8 cellular contexts compared by ENCODE assay signal in the genomic region with DNA sequence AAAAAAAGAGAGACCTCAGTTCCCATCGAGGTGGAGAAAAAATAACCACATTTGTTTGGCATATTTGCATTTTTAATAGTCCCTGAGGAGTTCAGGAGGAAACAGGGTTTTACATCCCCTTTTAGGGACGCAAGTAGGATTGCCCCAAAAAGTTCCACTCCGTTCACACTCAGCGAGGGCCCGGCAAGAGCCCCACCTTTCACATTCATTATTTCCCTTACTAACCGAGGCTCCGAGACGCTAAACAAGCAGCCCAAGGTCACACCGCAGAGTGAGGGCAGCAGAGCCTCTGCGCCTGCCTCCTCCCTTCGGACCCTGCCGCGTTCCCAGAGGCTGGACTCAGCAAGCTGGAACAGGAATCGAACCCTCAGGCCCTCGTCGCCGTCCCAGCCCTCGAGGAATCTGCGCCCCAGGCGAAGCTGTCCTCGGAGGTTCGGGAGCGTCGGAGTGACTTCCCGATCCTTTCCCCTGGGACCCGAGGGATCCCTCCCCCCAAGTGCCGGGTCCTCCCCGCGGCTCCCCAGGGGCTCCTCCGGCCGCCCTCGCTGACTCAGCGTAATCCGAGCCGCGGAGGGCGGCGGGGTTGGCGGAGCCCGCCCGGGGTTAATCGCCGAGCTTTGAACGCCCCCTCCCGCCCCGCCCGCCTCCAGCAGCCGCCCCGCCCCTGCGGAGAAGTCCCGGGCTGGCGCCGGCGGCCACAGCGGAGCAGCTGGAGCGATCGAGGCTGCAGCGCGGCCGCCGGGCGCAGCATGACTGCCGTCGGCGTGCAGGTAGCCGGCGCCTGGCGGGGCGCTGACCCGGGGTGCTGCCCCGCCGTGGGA. TPM values are rescaled to one million over a fixed set of nuclear protein-coding genes. Genes with fewer than 3 reads are reported as not detected.
DNase-seq lines count a peak whose midpoint lies in the region; ATAC-seq and TF ChIP-seq lines count a peak whose summit lies in the region.

A gene with protein sequence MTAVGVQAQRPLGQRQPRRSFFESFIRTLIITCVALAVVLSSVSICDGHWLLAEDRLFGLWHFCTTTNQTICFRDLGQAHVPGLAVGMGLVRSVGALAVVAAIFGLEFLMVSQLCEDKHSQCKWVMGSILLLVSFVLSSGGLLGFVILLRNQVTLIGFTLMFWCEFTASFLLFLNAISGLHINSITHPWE (plus strand): TSS at position 700 of the 821 bp plus-strand sequence. CDS start 50 bp downstream, at position 750.

- H3K27ac Mint-ChIP-seq in activated CD8-positive, alpha-beta T cell treated with anti-CD3 and anti-CD28 coated beads, Interleukin-2, amount 10 ng/mL, durations not matched to agents 7 days and 5 days = no peak within 1 kb of the TSS

- no peaks in the 10 kb centered on the region for H3K9me2 ChIP-seq in Loucy (replicated peaks; ENCODE audit: low read depth, low read length)

- no peak for TF ChIP-seq CTCF in GM12864 (IDR thresholded peaks at IDR 0.05; ENCODE audit: low read depth, low read length, missing control alignments)
- no peak for TF ChIP-seq CTCF in Loucy (conservative IDR thresholded peaks at IDR 0.05; ENCODE audit: low read length)
- peak in 2 of 9 donors; percentile 5 to 11 for TF ChIP-seq CTCF in heart right ventricle (IDR thresholded peaks at IDR 0.05)

- H3K79me2 ChIP-seq in Loucy (ENCODE audit: insufficient read depth, low read length) = no peaks in the 10 kb centered on the region

- peak within 1 kb of the TSS; percentile 59; the same call in 1 of the 2 replicates for H2AFZ ChIP-seq in Loucy (ENCODE audit: low read length)

- peak within 1 kb of the TSS in 7 of 10 donors; percentile 23 to 87 (median 58) for H3K27ac ChIP-seq in heart right ventricle

- H3K4me1 Mint-ChIP-seq in activated CD8-positive, alpha-beta T cell treated with anti-CD3 and anti-CD28 coated beads, Interleukin-2, amount 10 ng/mL, durations not matched to agents 7 days and 5 days (ENCODE audit: low read depth) = peaks cover 5% of the 10 kb centered on the region

- CTCF ChIA-PET in HEK293T (lab: Yijun Ruan, JAX) = no interaction called here
- CTCF ChIA-PET in activated CD8-positive, alpha-beta T cell treated with anti-CD3 and anti-CD28 coated beads, Interleukin-2, amount 10 ng/mL, durations not matched to agents 7 days and 5 days (lab: Charles Lee) = no interaction called here

- H3K27me3 ChIP-seq in Loucy (ENCODE audit: insufficient read depth, low read length, poor library complexity, severe bottlenecking) (no peaks in the 10 kb centered on the region), heart right ventricle (peaks cover 0 to 35% (median 0%) of the 10 kb centered on the region in 7 donors)

- POLR2A ChIA-PET in HEK293T (lab: Yijun Ruan, JAX) = interaction anchor here (1.5 to 1.6 kb wide), 2 partner anchors 9 to 10 kb away, joined by 3 to 4 read pairs; no protein-coding TSS in a partner anchor
- POLR2A ChIA-PET in activated CD8-positive, alpha-beta T cell treated with anti-CD3 and anti-CD28 coated beads, Interleukin-2, amount 10 ng/mL, durations not matched to agents 7 days and 5 days (lab: Charles Lee) = no interaction called here

- peak within 1 kb of the TSS; percentile 45 for H3K4me3 ChIP-seq in GM12864 (ENCODE audit: low read depth, low read length)
- H3K4me3 ChIP-seq in Loucy (ENCODE audit: low read length, poor library complexity, severe bottlenecking) = peak within 1 kb of the TSS; percentile 71
- peak within 1 kb of the TSS; percentile 35 to 61 (median 56) for H3K4me3 ChIP-seq in heart right ventricle

- intact Hi-C loops in heart right ventricle (cut with DNase I) = no loop called here

- 5 to 8% methylated on average over 58 to 72 of the region's 72 CpGs for WGBS in heart right ventricle, 2 donors

- no peaks in the 10 kb centered on the region for H3K9me3 ChIP-seq in Loucy (ENCODE audit: insufficient read depth, low read depth, low read length)
- no peaks in the 10 kb centered on the region for H3K9me3 ChIP-seq in heart right ventricle

- H3K4me1 ChIP-seq in Loucy (ENCODE audit: insufficient read depth, low read length, poor library complexity, severe bottlenecking) (peaks cover 7% of the 10 kb centered on the region), heart right ventricle (peaks cover 4 to 47% (median 14%) of the 10 kb centered on the region in 9 donors)

- H3K27me3 Mint-ChIP-seq in activated CD8-positive, alpha-beta T cell treated with anti-CD3 and anti-CD28 coated beads, Interleukin-2, amount 10 ng/mL, durations not matched to agents 7 days and 5 days (ENCODE audit: low read depth) = peaks cover 50% of the 10 kb centered on the region

- H3K9me3 Mint-ChIP-seq in activated CD8-positive, alpha-beta T cell treated with anti-CD3 and anti-CD28 coated beads, Interleukin-2, amount 10 ng/mL, durations not matched to agents 7 days and 5 days (ENCODE audit: insufficient read depth) = no peaks in the 10 kb centered on the region

- H3K36me3 ChIP-seq in Loucy (ENCODE audit: insufficient read depth, low read length) (no peaks in the 10 kb centered on the region), heart right ventricle (no peaks in the 10 kb centered on the region)

- H3K4me3 Mint-ChIP-seq in activated CD8-positive, alpha-beta T cell treated with anti-CD3 and anti-CD28 coated beads, Interleukin-2, amount 10 ng/mL, durations not matched to agents 7 days and 5 days = no peak within 1 kb of the TSS

- H3K36me3 Mint-ChIP-seq in activated CD8-positive, alpha-beta T cell treated with anti-CD3 and anti-CD28 coated beads, Interleukin-2, amount 10 ng/mL, durations not matched to agents 7 days and 5 days (ENCODE audit: low read depth) = no peaks in the 10 kb centered on the region

- peak within 1 kb of the TSS; percentile 54 for H3K9ac ChIP-seq in Loucy (ENCODE audit: low read depth, low read length, poor library complexity, severe bottlenecking)

- no peaks in the 10 kb centered on the region; the same call in 1 of the 2 replicates for H3F3A ChIP-seq in Loucy (ENCODE audit: low read depth)

- H4K20me1 ChIP-seq in Loucy (ENCODE audit: insufficient read depth, low read length, poor library complexity, severe bottlenecking) = no peaks in the 10 kb centered on the region

- peak within 1 kb of the TSS; percentile 95 for H3K4me2 ChIP-seq in Loucy (ENCODE audit: low read depth, low read length, poor library complexity, severe bottlenecking)

- ATAC-seq in activated CD8-positive, alpha-beta T cell treated with anti-CD3 and anti-CD28 coated beads, Interleukin-2, amount 10 ng/mL, durations not matched to agents 7 days and 5 days = peak; percentile 62
- ATAC-seq in heart right ventricle = peak; percentile 78 to 90 (median 84)

- DNase-seq in AG08396 (ENCODE audit: low spot score) = peak; percentile 84
- DNase-seq in GM12864 (ENCODE audit: low read depth) = peak; percentile 27
- peak; percentile 85 for DNase-seq in HEK293T (ENCODE audit: extremely low spot score)
- DNase-seq in activated CD8-positive, alpha-beta T cell treated with anti-CD3 and anti-CD28 coated beads, Interleukin-2, amount 10 ng/mL, durations not matched to agents 7 days and 5 days = no peak
- DNase-seq in heart right ventricle = peak; percentile 62 to 76
- peak; percentile 8 for DNase-seq in pons (ENCODE audit: low spot score)
- DNase-seq in effector CD8-positive, alpha-beta T cell (lab: John Stamatoyannopoulos, UW) = no peak

TF ChIP-seq in HEK293T, 16 proteins besides CTCF, POLR2A, EP300 and RAD21:
- no peak for TF ChIP-seq FOXK2 (IDR thresholded peaks at IDR 0.05)
- peak; percentile 36; the same call in 1 of the 2 replicates for TF ChIP-seq L3MBTL2 (conservative IDR thresholded peaks at IDR 0.05)

RNA-seq across cellular contexts. Expression of the gene that starts here (rescaled TPM):
- total RNA-seq in activated CD8-positive, alpha-beta T cell treated with anti-CD3 and anti-CD28 coated beads, Interleukin-2, amount 10 ng/mL, durations not matched to agents 7 days and 5 days = not detected
- total RNA-seq in heart right ventricle = 1 to 10 TPM in 8 of 10 donors, under 1 TPM in 2; 0.32 to 4.7 (median 2.2) TPM
- 1 to 10 TPM in 1 of 2 donors, under 1 TPM in 1; 0.78 to 1.2 TPM for polyA plus RNA-seq in heart right ventricle

Comparison
In these comparisons a context has a peak if more than half of its experiments do, and no peak if none do; other contexts are left out.
1. Peak in ATAC-seq in activated CD8-positive, alpha-beta T cell treated with anti-CD3 and anti-CD28 coated beads, Interleukin-2, amount 10 ng/mL, durations not matched to agents 7 days and 5 days; RNA of the gene not detected or under 1 TPM.
2. DNase-seq: peak in AG08396 (single experiment), GM12864 (single experiment), HEK293T (single experiment), heart right ventricle (2 of 2) and pons (single experiment); none in activated CD8-positive, alpha-beta T cell treated with anti-CD3 and anti-CD28 coated beads, Interleukin-2, amount 10 ng/mL, durations not matched to agents 7 days and 5 days (single experiment) and effector CD8-positive, alpha-beta T cell (single experiment).
3. Peak in every context shown above with its lines, with median percentiles within 50 percentile points of each other: H3K4me3 ChIP-seq.